Comparison of ENCODE assay signal across 2 cellular contexts in the genomic region with DNA sequence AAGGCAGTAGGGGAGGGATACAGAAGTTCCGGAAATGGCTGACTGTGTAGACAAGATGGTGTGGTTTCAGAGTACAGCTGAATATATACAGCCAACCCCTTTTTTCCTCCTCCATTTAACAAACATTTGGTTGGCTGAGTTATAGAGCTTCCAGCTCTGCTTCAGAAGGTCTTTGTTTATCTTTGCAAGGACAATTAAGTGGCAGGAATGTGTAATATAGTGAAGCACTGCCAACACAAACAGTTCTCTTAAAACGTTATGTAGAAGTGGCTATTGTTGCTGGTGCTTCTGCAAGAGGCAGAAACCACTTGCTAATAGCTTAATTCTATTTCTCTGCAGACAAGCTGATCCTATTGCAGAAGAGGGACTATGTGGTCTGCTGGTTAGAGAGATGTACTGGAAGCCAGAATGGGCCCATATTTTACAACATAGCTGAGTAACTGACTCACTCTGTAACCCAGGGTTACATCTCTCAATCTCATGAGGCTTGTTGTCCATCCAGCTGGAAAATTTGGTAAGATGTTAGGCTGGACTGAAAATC.
TF ChIP-seq lines count a peak whose summit lies in the region.

No MANE protein-coding gene starts in this region.

TF ChIP-seq in A549, 52 proteins besides CTCF, POLR2A, EP300 and RAD21 (continued from another document):
- TF ChIP-seq, protein P1, sequence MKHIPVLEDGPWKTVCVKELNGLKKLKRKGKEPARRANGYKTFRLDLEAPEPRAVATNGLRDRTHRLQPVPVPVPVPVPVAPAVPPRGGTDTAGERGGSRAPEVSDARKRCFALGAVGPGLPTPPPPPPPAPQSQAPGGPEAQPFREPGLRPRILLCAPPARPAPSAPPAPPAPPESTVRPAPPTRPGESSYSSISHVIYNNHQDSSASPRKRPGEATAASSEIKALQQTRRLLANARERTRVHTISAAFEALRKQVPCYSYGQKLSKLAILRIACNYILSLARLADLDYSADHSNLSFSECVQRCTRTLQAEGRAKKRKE (CRISPR knock-in tag; IDR thresholded peaks at IDR 0.05; ENCODE audit: low read depth), result no peak
- TF ChIP-seq CBX8 (IDR thresholded peaks at IDR 0.05), result no peak
TF ChIP-seq in A549: peak in this region for 2.

TF ChIP-seq in HepG2, 621 proteins besides CTCF, POLR2A, EP300 and RAD21 (continued from another document):
- TF ChIP-seq ZNF891 (CRISPR knock-in tag; IDR thresholded peaks at IDR 0.05) (no peak), KMT2B (CRISPR knock-in tag; IDR thresholded peaks at IDR 0.05) (no peak), SOX6 (IDR thresholded peaks at IDR 0.05) (no peak), SOX6 (CRISPR knock-in tag; IDR thresholded peaks at IDR 0.05) (peak; percentile 37; the same call in 1 of the 2 replicates), SOX5 (CRISPR knock-in tag; IDR thresholded peaks at IDR 0.05; ENCODE audit: borderline replicate concordance) (peak; percentile 21; the same call in 1 of the 2 replicates), ZFX (CRISPR knock-in tag; IDR thresholded peaks at IDR 0.05; ENCODE audit: low read depth) (no peak), NFIB (CRISPR knock-in tag; IDR thresholded peaks at IDR 0.05; ENCODE audit: borderline replicate concordance) (no peak), FOXJ3 (CRISPR knock-in tag; IDR thresholded peaks at IDR 0.05; ENCODE audit: borderline replicate concordance) (no peak), FOSL2 (CRISPR knock-in tag; IDR thresholded peaks at IDR 0.05) (peak; percentile 19; the same call in 1 of the 2 replicates), SOX13 (IDR thresholded peaks at IDR 0.05) (no peak), SOX13 (CRISPR knock-in tag; conservative IDR thresholded peaks at IDR 0.05 in 1 of 2, IDR thresholded peaks at IDR 0.05 in 1 of 2) (peak in 1 of 2 experiments; percentile 57; a peak in 2 of 4 replicates)
- TF ChIP-seq, protein P2, sequence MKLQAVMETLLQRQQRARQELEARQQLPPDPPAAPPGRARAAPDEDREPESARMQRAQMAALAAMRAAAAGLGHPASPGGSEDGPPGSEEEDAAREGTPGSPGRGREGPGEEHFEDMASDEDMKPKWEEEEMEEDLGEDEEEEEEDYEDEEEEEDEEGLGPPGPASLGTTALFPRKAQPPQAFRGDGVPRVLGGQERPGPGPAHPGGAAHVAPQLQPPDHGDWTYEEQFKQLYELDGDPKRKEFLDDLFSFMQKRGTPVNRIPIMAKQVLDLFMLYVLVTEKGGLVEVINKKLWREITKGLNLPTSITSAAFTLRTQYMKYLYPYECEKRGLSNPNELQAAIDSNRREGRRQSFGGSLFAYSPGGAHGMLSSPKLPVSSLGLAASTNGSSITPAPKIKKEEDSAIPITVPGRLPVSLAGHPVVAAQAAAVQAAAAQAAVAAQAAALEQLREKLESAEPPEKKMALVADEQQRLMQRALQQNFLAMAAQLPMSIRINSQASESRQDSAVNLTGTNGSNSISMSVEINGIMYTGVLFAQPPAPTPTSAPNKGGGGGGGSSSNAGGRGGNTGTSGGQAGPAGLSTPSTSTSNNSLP (IDR thresholded peaks at IDR 0.05; ENCODE audit: low read depth, low read length), result 0 out of 2 replicates have a peak, but pooled peaks have one; percentile 21
- TF ChIP-seq, protein P3, sequence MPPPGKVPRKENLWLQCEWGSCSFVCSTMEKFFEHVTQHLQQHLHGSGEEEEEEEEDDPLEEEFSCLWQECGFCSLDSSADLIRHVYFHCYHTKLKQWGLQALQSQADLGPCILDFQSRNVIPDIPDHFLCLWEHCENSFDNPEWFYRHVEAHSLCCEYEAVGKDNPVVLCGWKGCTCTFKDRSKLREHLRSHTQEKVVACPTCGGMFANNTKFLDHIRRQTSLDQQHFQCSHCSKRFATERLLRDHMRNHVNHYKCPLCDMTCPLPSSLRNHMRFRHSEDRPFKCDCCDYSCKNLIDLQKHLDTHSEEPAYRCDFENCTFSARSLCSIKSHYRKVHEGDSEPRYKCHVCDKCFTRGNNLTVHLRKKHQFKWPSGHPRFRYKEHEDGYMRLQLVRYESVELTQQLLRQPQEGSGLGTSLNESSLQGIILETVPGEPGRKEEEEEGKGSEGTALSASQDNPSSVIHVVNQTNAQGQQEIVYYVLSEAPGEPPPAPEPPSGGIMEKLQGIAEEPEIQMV (CRISPR knock-in tag; IDR thresholded peaks at IDR 0.05; ENCODE audit: low read depth), result no peak
